30 cellular contexts compared by ENCODE assay signal in the genomic region with DNA sequence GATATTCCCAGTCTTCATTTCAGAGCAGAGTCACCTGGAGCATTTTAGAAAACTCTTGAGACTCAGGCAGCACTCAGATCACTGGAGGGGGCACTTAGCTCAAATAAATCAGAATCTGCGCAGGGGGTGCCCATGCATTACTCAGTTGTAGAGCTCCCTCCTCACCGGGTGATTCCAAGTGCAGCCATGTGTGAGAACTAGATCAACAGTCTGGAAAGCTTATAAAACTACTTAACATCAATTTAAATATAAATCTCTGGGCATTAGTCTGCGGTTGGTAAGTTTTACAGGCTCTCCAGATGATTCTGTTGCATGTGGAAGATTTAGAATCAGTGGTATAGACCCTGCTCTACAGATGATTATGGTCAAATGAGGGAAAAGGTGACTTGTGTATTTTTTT.
DNase-seq lines count a peak whose midpoint lies in the region; ATAC-seq and TF ChIP-seq lines count a peak whose summit lies in the region.
"Had no signal": no experiment of that assay in that cellular context is flagged by ENCODE, and none has a peak within 500 bp of the region (broad histone marks: within the 10 kb centered on the region; RNA-seq: fewer than 3 reads in every experiment).

No MANE protein-coding gene starts in this region.

- H3K9me3 ChIP-seq in lower lobe of right lung, result no peaks in the 10 kb centered on the region
- H3K9me3 ChIP-seq in CD4-positive, alpha-beta T cell (ENCODE audit: control insufficient read depth, low read length), result no peaks in the 10 kb centered on the region
- no peaks in the 10 kb centered on the region for H3K9me3 ChIP-seq in sigmoid colon
- H3K9me3 ChIP-seq: colonic mucosa, SK-N-SH had no signal

- H3K36me3 ChIP-seq in lower lobe of right lung (no peaks in the 10 kb centered on the region), sigmoid colon (no peaks in the 10 kb centered on the region)
- H3K36me3 ChIP-seq: cardiac muscle cell, colonic mucosa, stomach had no signal

- in situ Hi-C loops in Caki2 (cut with HindIII; ENCODE audit: low pct_unique_long_range_greater_than_20kb, low sequenced_read_pairs), result no loop called here

- H3K27ac ChIP-seq in lower lobe of right lung (no peak overlapping the region), sigmoid colon (no peak overlapping the region)
- H3K27ac ChIP-seq in CD4-positive, alpha-beta T cell (ENCODE audit: low read depth, low read length), result no peak overlapping the region
- H3K27ac ChIP-seq: cardiac muscle cell, colonic mucosa, epithelial cell of prostate, stomach had no signal

- intact Hi-C loops in lower lobe of right lung (cut with DNase I) (no loop called here), sigmoid colon (cut with DNase I) (no loop called here)
- intact Hi-C loops in CD4-positive, alpha-beta T cell (cut with DNase I, micrococcal nuclease), result no loop called here

- no peak for TF ChIP-seq EP300 in sigmoid colon (IDR thresholded peaks at IDR 0.05)

- H3K4me3 Mint-ChIP-seq in CD4-positive, alpha-beta T cell, result no peak overlapping the region
- H3K4me3 Mint-ChIP-seq: activated CD4-positive, alpha-beta T cell treated with anti-CD3 and anti-CD28 coated beads for 36 hours; activated naive CD8-positive, alpha-beta T cell; nephron; T-helper 17 cell had no signal

- CTCF ChIA-PET in CD4-positive, alpha-beta T cell (lab: Charles Lee), result no interaction called here

- no peak for TF ChIP-seq POLR2A in sigmoid colon (IDR thresholded peaks at IDR 0.05)

- ATAC-seq in lower lobe of right lung (peak; percentile 24 to 27), HG03457 (IDR thresholded peaks at IDR 0.05; ENCODE audit: unreplicated experiment) (no peak)
- no peak for ATAC-seq in CD4-positive, alpha-beta T cell (ENCODE audit: poor library complexity)
- ATAC-seq: activated CD4-positive, alpha-beta T cell treated with anti-CD3 and anti-CD28 coated beads for 36 hours; HCT116; HepG2; T-helper 17 cell had no signal

- no peak overlapping the region for H3K27ac Mint-ChIP-seq in CD4-positive, alpha-beta T cell
- H3K27ac Mint-ChIP-seq: activated CD4-positive, alpha-beta T cell treated with anti-CD3 and anti-CD28 coated beads for 36 hours; activated naive CD8-positive, alpha-beta T cell; nephron; T-helper 17 cell had no signal

- no peaks in the 10 kb centered on the region for H3K4me1 Mint-ChIP-seq in CD4-positive, alpha-beta T cell (ENCODE audit: low read depth)
- H3K4me1 Mint-ChIP-seq: activated CD4-positive, alpha-beta T cell treated with anti-CD3 and anti-CD28 coated beads for 36 hours; nephron; T-helper 17 cell had no signal

- no peaks in the 10 kb centered on the region for H3K27me3 Mint-ChIP-seq in CD4-positive, alpha-beta T cell
- H3K27me3 Mint-ChIP-seq: activated CD4-positive, alpha-beta T cell treated with anti-CD3 and anti-CD28 coated beads for 36 hours; activated naive CD8-positive, alpha-beta T cell; T-helper 17 cell had no signal

- H3K9me3 Mint-ChIP-seq in CD4-positive, alpha-beta T cell, result no peaks in the 10 kb centered on the region

- POLR2A ChIA-PET in CD4-positive, alpha-beta T cell (lab: Charles Lee), result no interaction called here

- no peak for TF ChIP-seq CTCF in lower lobe of right lung (IDR thresholded peaks at IDR 0.05)
- TF ChIP-seq CTCF in CD4-positive, alpha-beta T cell (IDR thresholded peaks at IDR 0.05), result no peak
- no peak for TF ChIP-seq CTCF in sigmoid colon (IDR thresholded peaks at IDR 0.05)

- H3K27me3 ChIP-seq in lower lobe of right lung (ENCODE audit: low read depth), result no peaks in the 10 kb centered on the region
- no peaks in the 10 kb centered on the region for H3K27me3 ChIP-seq in CD4-positive, alpha-beta T cell (ENCODE audit: control insufficient read depth, insufficient read depth, low read length)
- H3K27me3 ChIP-seq in sigmoid colon, result no peaks in the 10 kb centered on the region
- H3K27me3 ChIP-seq: cardiac muscle cell, colonic mucosa, stomach had no signal

- H3K36me3 Mint-ChIP-seq in CD4-positive, alpha-beta T cell (ENCODE audit: low read depth), result no peaks in the 10 kb centered on the region
- H3K36me3 Mint-ChIP-seq: activated naive CD8-positive, alpha-beta T cell had no signal

- H3K4me1 ChIP-seq in lower lobe of right lung (no peaks in the 10 kb centered on the region), sigmoid colon (no peaks in the 10 kb centered on the region)
- H3K4me1 ChIP-seq: colonic mucosa, stomach had no signal

- peak; percentile 0 for DNase-seq in Caki2 (ENCODE audit: low read depth)
- DNase-seq in NCI-H128 (lab: John Stamatoyannopoulos, UW; ENCODE audit: unreplicated experiment), result peak; percentile 73
- DNase-seq in NCI-H524 treated with DMSO at 0.1 percent for 48 hours (lab: John Stamatoyannopoulos, UW), result peak; percentile 38
- DNase-seq in lower lobe of right lung, result no peak
- no peak for DNase-seq in CD4-positive, alpha-beta T cell
- no peak for DNase-seq in sigmoid colon
- DNase-seq: activated CD4-positive, alpha-beta T cell treated with anti-CD3 and anti-CD28 coated beads for 36 hours; activated effector memory CD4-positive, alpha-beta T cell treated with Interleukin-2 at 50 U/mL for 16 hours; activated T-cell treated with anti-CD3 and anti-CD28 coated beads for 4 hours; aorta; C1 segment of cervical spinal cord; Calu3; colonic mucosa; effector CD8-positive, alpha-beta T cell; Kasumi-1; kidney; mammary epithelial cell; SK-N-SH; stimulated activated CD4-positive, alpha-beta T cell treated with anti-CD3 and anti-CD28 coated beads, Interleukin-2, amount 100 ng/mL, for 24 hours; stomach; T-helper 17 cell; trophoblast cell had no signal

- H3K4me3 ChIP-seq in lower lobe of right lung (no peak overlapping the region), sigmoid colon (no peak overlapping the region)
- H3K4me3 ChIP-seq: cardiac muscle cell, colonic mucosa, smooth muscle cell, stomach had no signal

- WGBS in sigmoid colon, 2 donors, result 77 to 83% methylated on average over 3 of the region's 3 CpGs

Comparison
In these comparisons a context has a peak if more than half of its experiments do, and no peak if none do; other contexts are left out.
1. DNase-seq: peak in Caki2 (single experiment), NCI-H128 (single experiment) and NCI-H524 treated with DMSO at 0.1 percent for 48 hours (single experiment); none in lower lobe of right lung (single experiment), CD4-positive, alpha-beta T cell (0 of 10) and sigmoid colon (single experiment).
2. ATAC-seq: peak in lower lobe of right lung (2 of 2); none in HG03457 (single experiment) and CD4-positive, alpha-beta T cell (single experiment).